In the genomic region with DNA sequence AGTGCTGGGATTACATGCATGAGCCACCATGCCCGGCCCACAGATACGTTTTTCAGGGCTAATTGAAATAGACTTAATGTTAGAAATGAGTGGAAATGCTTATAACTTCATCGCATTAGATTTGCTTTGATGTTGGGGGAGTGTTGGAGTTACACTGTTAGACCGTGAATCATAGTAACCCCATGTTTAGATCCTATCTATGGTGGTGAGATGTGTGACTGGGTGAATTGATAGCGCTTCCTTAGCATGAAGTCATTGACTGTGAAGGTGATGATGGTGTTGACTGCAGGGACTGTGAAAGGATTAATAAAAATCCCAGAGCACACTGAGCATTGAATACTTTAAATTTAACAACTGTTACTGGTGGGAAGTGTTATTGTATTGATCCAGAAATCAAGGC, we compare ENCODE assay signal across 8 cellular contexts. TPM values are rescaled to one million over a fixed set of nuclear protein-coding genes. Genes with fewer than 3 reads are reported as not detected.
DNase-seq lines count a peak whose midpoint lies in the region; ATAC-seq and TF ChIP-seq lines count a peak whose summit lies in the region.
"Had no signal": no experiment of that assay in that cellular context is flagged by ENCODE, and none has a peak within 500 bp of the region (broad histone marks: within the 10 kb centered on the region; RNA-seq: fewer than 3 reads in every experiment).

No MANE protein-coding gene starts in this region.

- peaks cover 51% of the 10 kb centered on the region for H3K36me3 Mint-ChIP-seq in activated T-cell treated with anti-CD3 and anti-CD28 coated beads, Interleukin-2, amount 50 U/mL, for 4 hours (ENCODE audit: insufficient read depth)

- DNase-seq in activated T-cell treated with anti-CD3 and anti-CD28 coated beads, Interleukin-2, amount 50 U/mL, for 4 hours: no peak
- DNase-seq in activated T-cell treated with anti-CD3 and anti-CD28 coated beads, Interleukin-2, amount 50 U/mL, for 1 hour: no peak
- DNase-seq in epithelial cell of proximal tubule (ENCODE audit: low read depth) (no peak), T1000 (lab: John Stamatoyannopoulos, UW) (no peak), NCI-H2196 treated with DMSO at 0.1 percent for 48 hours (lab: John Stamatoyannopoulos, UW; ENCODE audit: unreplicated experiment) (no peak)
- DNase-seq in stimulated activated naive CD8-positive, alpha-beta T cell treated with anti-CD3 and anti-CD28 coated beads, Interleukin-15, amount 100 ng/mL, for 72 hours: no peak
- DNase-seq: BE2C, foreskin melanocyte had no signal

- H3K4me3 Mint-ChIP-seq in activated T-cell treated with anti-CD3 and anti-CD28 coated beads, Interleukin-2, amount 50 U/mL, for 4 hours: peak overlapping the region; percentile 91
- H3K4me3 Mint-ChIP-seq in stimulated activated naive CD8-positive, alpha-beta T cell treated with anti-CD3 and anti-CD28 coated beads, Interleukin-15, amount 100 ng/mL, for 72 hours: peak overlapping the region; percentile 92 to 93

- peaks cover 33% of the 10 kb centered on the region for H3K4me1 Mint-ChIP-seq in activated T-cell treated with anti-CD3 and anti-CD28 coated beads, Interleukin-2, amount 50 U/mL, for 4 hours (ENCODE audit: low read depth)
- peaks cover 40% of the 10 kb centered on the region for H3K4me1 Mint-ChIP-seq in stimulated activated naive CD8-positive, alpha-beta T cell treated with anti-CD3 and anti-CD28 coated beads, Interleukin-15, amount 100 ng/mL, for 72 hours

- no peak overlapping the region for H3K27ac Mint-ChIP-seq in stimulated activated naive CD8-positive, alpha-beta T cell treated with anti-CD3 and anti-CD28 coated beads, Interleukin-15, amount 100 ng/mL, for 72 hours

- peak in 1 of 2 donors; percentile 24 for ATAC-seq in activated T-cell treated with anti-CD3 and anti-CD28 coated beads, Interleukin-2, amount 50 U/mL, for 4 hours
- ATAC-seq in stimulated activated naive CD8-positive, alpha-beta T cell treated with anti-CD3 and anti-CD28 coated beads, Interleukin-15, amount 100 ng/mL, for 72 hours: no peak

- peak overlapping the region; percentile 96 for H3K4me3 ChIP-seq in epithelial cell of proximal tubule (ENCODE audit: low read depth, low read length)

- no peak for TF ChIP-seq CTCF in epithelial cell of proximal tubule (conservative IDR thresholded peaks at IDR 0.05; ENCODE audit: low read depth, low read length)

- peaks cover 1% of the 10 kb centered on the region for H3K27me3 Mint-ChIP-seq in activated T-cell treated with anti-CD3 and anti-CD28 coated beads, Interleukin-2, amount 50 U/mL, for 4 hours (ENCODE audit: low read depth)
- H3K27me3 Mint-ChIP-seq in stimulated activated naive CD8-positive, alpha-beta T cell treated with anti-CD3 and anti-CD28 coated beads, Interleukin-15, amount 100 ng/mL, for 72 hours: no peaks in the 10 kb centered on the region

- peaks cover 10% of the 10 kb centered on the region for H3K9me3 Mint-ChIP-seq in activated T-cell treated with anti-CD3 and anti-CD28 coated beads, Interleukin-2, amount 50 U/mL, for 4 hours
- H3K9me3 Mint-ChIP-seq in stimulated activated naive CD8-positive, alpha-beta T cell treated with anti-CD3 and anti-CD28 coated beads, Interleukin-15, amount 100 ng/mL, for 72 hours: peaks cover 24 to 44% of the 10 kb centered on the region in 2 donors

RNA-seq across cellular contexts. Expression of gene ZNF264, which starts 1.7 kb away (rescaled TPM):
- total RNA-seq in activated T-cell treated with anti-CD3 and anti-CD28 coated beads, Interleukin-2, amount 50 U/mL, for 4 hours: 10 to 100 TPM; 20.2 to 26.9 (median 22.1) TPM
- total RNA-seq in epithelial cell of proximal tubule: 9.6 and 9.8 TPM in 2 replicates

RNA-seq across cellular contexts. Expression of gene DUXA, which starts 25.7 kb away (rescaled TPM):
- not detected for total RNA-seq in activated T-cell treated with anti-CD3 and anti-CD28 coated beads, Interleukin-2, amount 50 U/mL, for 4 hours
- not detected in 2 replicates for total RNA-seq in epithelial cell of proximal tubule

RNA-seq across cellular contexts. Expression of gene AURKC, which starts 37.8 kb away (rescaled TPM):
- total RNA-seq in activated T-cell treated with anti-CD3 and anti-CD28 coated beads, Interleukin-2, amount 50 U/mL, for 4 hours: 1 to 10 TPM in 1 of 3 donors, under 1 TPM in 1, not detected in 1; 0.82 to 1.2 TPM
- total RNA-seq in epithelial cell of proximal tubule: 1.2 and 2.7 TPM in 2 replicates

RNA-seq across cellular contexts. Expression of gene ZNF805, which starts 47.4 kb away (rescaled TPM):
- 10 to 100 TPM in 2 of 3 donors, 1 to 10 TPM in 1; 9.6 to 12.3 (median 12.0) TPM for total RNA-seq in activated T-cell treated with anti-CD3 and anti-CD28 coated beads, Interleukin-2, amount 50 U/mL, for 4 hours
- total RNA-seq in epithelial cell of proximal tubule: 4.3 and 7.8 TPM in 2 replicates

RNA-seq across cellular contexts. Expression of gene ZIM3, which starts 48.0 kb away (rescaled TPM):
- total RNA-seq in activated T-cell treated with anti-CD3 and anti-CD28 coated beads, Interleukin-2, amount 50 U/mL, for 4 hours: not detected
- total RNA-seq in epithelial cell of proximal tubule: not detected in 2 replicates
